In the genomic region with DNA sequence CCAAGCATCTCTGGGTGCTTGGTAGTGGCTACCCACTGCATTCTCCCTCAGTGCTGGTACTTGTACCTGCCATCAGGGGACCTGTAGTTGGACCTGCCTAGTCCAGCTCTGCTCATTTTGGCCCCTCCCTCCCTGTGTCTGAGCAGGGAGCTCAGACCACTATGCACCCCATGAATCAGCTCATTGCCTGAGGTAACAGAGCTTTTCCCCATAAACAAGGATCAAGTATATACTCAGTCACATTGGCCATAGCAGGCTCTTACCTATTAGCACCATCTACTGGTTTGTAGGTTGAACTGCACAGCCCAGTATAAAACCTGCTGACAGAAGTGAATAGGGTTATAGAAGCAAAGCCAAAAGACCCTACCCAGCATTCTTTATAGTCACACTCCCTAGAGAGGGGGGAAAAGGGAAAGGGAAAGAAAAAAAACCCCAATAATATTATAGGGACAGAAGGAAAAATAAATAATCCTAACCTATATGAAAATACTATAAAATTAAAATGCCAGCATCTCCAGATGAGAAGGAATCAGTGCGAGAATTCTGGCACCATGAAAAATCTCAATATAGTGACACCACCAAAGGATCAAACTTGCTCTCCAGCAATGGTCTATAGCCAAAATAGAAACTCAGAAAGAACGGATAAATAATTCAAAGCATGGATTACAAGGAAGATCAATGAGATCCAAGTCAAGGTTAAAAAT, we compare ENCODE assay signal across 9 cellular contexts. TPM values are rescaled to one million over a fixed set of nuclear protein-coding genes. Genes with fewer than 3 reads are reported as not detected.
DNase-seq lines count a peak whose midpoint lies in the region; ATAC-seq and TF ChIP-seq lines count a peak whose summit lies in the region.
"Had no signal": no experiment of that assay in that cellular context is flagged by ENCODE, and none has a peak within 500 bp of the region (broad histone marks: within the 10 kb centered on the region; RNA-seq: fewer than 3 reads in every experiment).

No MANE protein-coding gene starts in this region.

- no peaks in the 10 kb centered on the region for H3K27me3 Mint-ChIP-seq in WTC11 (ENCODE audit: low read depth)

- H3K9ac ChIP-seq in fibroblast of lung (ENCODE audit: insufficient read depth, low read length), result no peak overlapping the region
- H3K9ac ChIP-seq: BLaER1 treated with 17β-estradiol and CSF1 and Interleukin-3, amounts not matched to agents 10 nM and 100 nM had no signal

- H3K4me3 ChIP-seq in fibroblast of lung (replicated peaks in 1 of 4; ENCODE audit: control extremely low read depth in 1 of 4, insufficient read depth in 1 of 4, low read depth in 3 of 4, low read length in 4 of 4), result no peak overlapping the region
- H3K4me3 ChIP-seq: BLaER1 treated with 17β-estradiol and CSF1 and Interleukin-3, amounts not matched to agents 10 nM and 100 nM had no signal

- no peaks in the 10 kb centered on the region for H4K20me1 ChIP-seq in fibroblast of lung (ENCODE audit: control insufficient read depth, extremely low read depth, insufficient read depth, low read length)
- H4K20me1 ChIP-seq: BLaER1 treated with 17β-estradiol and CSF1 and Interleukin-3, amounts not matched to agents 10 nM and 100 nM had no signal

- peaks cover 2% of the 10 kb centered on the region for H3K4me1 ChIP-seq in fibroblast of lung (ENCODE audit: control insufficient read depth, extremely low read depth, insufficient read depth, low read length)

- no peaks in the 10 kb centered on the region for H3K4me1 Mint-ChIP-seq in WTC11

- DNase-seq in NCI-H1092 treated with DMSO at 0.1 percent for 48 hours (lab: John Stamatoyannopoulos, UW), result peak; percentile 7
- DNase-seq in NCI-H1092 (lab: John Stamatoyannopoulos, UW), result no peak
- peak; percentile 53 for DNase-seq in NCI-H1694 (lab: John Stamatoyannopoulos, UW)
- DNase-seq in WTC11 (ENCODE audit: low spot score), result no peak
- DNase-seq in fibroblast of lung (ENCODE audit: low read depth in 2 of 2), result peak; percentile 46 to 73
- DNase-seq in non-pigmented ciliary epithelial cell (ENCODE audit: low read depth), result peak; percentile 15
- no peak for DNase-seq in posterior vena cava (ENCODE audit: low spot score)

- no peak overlapping the region for H3K4me2 ChIP-seq in fibroblast of lung (ENCODE audit: extremely low read depth, insufficient read depth, low read length)
- H3K4me2 ChIP-seq: BLaER1 treated with 17β-estradiol and CSF1 and Interleukin-3, amounts not matched to agents 10 nM and 100 nM had no signal

- H3K36me3 Mint-ChIP-seq in WTC11, result peaks cover 8% of the 10 kb centered on the region

- H3K27me3 ChIP-seq in fibroblast of lung (ENCODE audit: control insufficient read depth, insufficient read depth, low read length), result no peaks in the 10 kb centered on the region
- H3K27me3 ChIP-seq: BLaER1 treated with 17β-estradiol and CSF1 and Interleukin-3, amounts not matched to agents 10 nM and 100 nM had no signal

- H3K4me3 Mint-ChIP-seq in WTC11, result no peak overlapping the region

- no peaks in the 10 kb centered on the region for H3K9me3 ChIP-seq in fibroblast of lung (ENCODE audit: control insufficient read depth, insufficient read depth, low read depth, low read length)

- no peak overlapping the region for H2AFZ ChIP-seq in fibroblast of lung (ENCODE audit: low read length)

- POLR2A ChIA-PET in WTC11 (lab: Charles Lee), result no interaction called here

- CTCF ChIA-PET in WTC11 (lab: Charles Lee), result interaction anchor here (0.6 to 1.7 kb wide), 14 partner anchors 12 to 400 kb away, joined by 3 to 26 read pairs (median 4); partner anchors contain the start of genes CASP10 and ORC2

- no peak overlapping the region for H3K27ac Mint-ChIP-seq in WTC11

- peaks cover 29% of the 10 kb centered on the region for H3K9me3 Mint-ChIP-seq in WTC11

- H3K36me3 ChIP-seq in fibroblast of lung (ENCODE audit: control insufficient read depth, insufficient read depth, low read length), result no peaks in the 10 kb centered on the region

- TF ChIP-seq CTCF in WTC11 (IDR thresholded peaks at IDR 0.05) (peak; percentile 72), fibroblast of lung (conservative IDR thresholded peaks at IDR 0.05 in 1 of 2, IDR thresholded peaks at IDR 0.05 in 1 of 2; ENCODE audit: low read depth in 1 of 2, low read length in 2 of 2) (peak; percentile 87 to 92)

- H3K27ac ChIP-seq in fibroblast of lung (ENCODE audit: insufficient read depth, low read length), result no peak overlapping the region
- H3K27ac ChIP-seq: BLaER1 treated with 17β-estradiol and CSF1 and Interleukin-3, amounts not matched to agents 10 nM and 100 nM had no signal

- intact Hi-C loops in posterior vena cava (cut with DNase I), result loop anchor here (10.0 kb wide), 2 partner anchors 119 to 129 kb away; no protein-coding TSS in a partner anchor

- H3K79me2 ChIP-seq in fibroblast of lung (ENCODE audit: control insufficient read depth, insufficient read depth, low read length), result no peaks in the 10 kb centered on the region

- ATAC-seq in GM21717 (IDR thresholded peaks at IDR 0.05; ENCODE audit: unreplicated experiment) (peak; percentile 63), WTC11 (peak; percentile 99)

TF ChIP-seq in WTC11, 78 proteins besides CTCF, POLR2A, EP300 and RAD21:
- TF ChIP-seq SMAD3 (CRISPR knock-in tag; IDR thresholded peaks at IDR 0.05; ENCODE audit: borderline replicate concordance), result no peak
- TF ChIP-seq RELA (CRISPR knock-in tag; IDR thresholded peaks at IDR 0.05; ENCODE audit: borderline replicate concordance), result no peak
- TF ChIP-seq E2F5 (CRISPR knock-in tag; IDR thresholded peaks at IDR 0.05), result no peak
- TF ChIP-seq, protein P1, sequence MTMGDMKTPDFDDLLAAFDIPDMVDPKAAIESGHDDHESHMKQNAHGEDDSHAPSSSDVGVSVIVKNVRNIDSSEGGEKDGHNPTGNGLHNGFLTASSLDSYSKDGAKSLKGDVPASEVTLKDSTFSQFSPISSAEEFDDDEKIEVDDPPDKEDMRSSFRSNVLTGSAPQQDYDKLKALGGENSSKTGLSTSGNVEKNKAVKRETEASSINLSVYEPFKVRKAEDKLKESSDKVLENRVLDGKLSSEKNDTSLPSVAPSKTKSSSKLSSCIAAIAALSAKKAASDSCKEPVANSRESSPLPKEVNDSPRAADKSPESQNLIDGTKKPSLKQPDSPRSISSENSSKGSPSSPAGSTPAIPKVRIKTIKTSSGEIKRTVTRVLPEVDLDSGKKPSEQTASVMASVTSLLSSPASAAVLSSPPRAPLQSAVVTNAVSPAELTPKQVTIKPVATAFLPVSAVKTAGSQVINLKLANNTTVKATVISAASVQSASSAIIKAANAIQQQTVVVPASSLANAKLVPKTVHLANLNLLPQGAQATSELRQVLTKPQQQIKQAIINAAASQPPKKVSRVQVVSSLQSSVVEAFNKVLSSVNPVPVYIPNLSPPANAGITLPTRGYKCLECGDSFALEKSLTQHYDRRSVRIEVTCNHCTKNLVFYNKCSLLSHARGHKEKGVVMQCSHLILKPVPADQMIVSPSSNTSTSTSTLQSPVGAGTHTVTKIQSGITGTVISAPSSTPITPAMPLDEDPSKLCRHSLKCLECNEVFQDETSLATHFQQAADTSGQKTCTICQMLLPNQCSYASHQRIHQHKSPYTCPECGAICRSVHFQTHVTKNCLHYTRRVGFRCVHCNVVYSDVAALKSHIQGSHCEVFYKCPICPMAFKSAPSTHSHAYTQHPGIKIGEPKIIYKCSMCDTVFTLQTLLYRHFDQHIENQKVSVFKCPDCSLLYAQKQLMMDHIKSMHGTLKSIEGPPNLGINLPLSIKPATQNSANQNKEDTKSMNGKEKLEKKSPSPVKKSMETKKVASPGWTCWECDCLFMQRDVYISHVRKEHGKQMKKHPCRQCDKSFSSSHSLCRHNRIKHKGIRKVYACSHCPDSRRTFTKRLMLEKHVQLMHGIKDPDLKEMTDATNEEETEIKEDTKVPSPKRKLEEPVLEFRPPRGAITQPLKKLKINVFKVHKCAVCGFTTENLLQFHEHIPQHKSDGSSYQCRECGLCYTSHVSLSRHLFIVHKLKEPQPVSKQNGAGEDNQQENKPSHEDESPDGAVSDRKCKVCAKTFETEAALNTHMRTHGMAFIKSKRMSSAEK (CRISPR knock-in tag; IDR thresholded peaks at IDR 0.05; ENCODE audit: borderline replicate concordance), result no peak
- TF ChIP-seq GTF2I (CRISPR knock-in tag; conservative IDR thresholded peaks at IDR 0.05), result no peak
- TF ChIP-seq SMAD4 (CRISPR knock-in tag; IDR thresholded peaks at IDR 0.05), result no peak
- no peak for TF ChIP-seq ZSCAN18 (CRISPR knock-in tag; IDR thresholded peaks at IDR 0.05)
- TF ChIP-seq ZNF396 (CRISPR knock-in tag; IDR thresholded peaks at IDR 0.05; ENCODE audit: borderline replicate concordance), result no peak
- TF ChIP-seq ZNF138 (CRISPR knock-in tag; conservative IDR thresholded peaks at IDR 0.05), result no peak

RNA-seq across cellular contexts. Expression of gene FLACC1, which starts 6.9 kb away (rescaled TPM):
- total RNA-seq in WTC11 (2021), result 0.17 to 0.62 TPM (median 0.23 TPM) in 3 replicates
- 1.0 and 1.3 TPM in 2 replicates for total RNA-seq in fibroblast of lung
- polyA plus RNA-seq in fibroblast of lung, result 0.27 and 0.56 TPM in 2 replicates
- 0.29 and 0.70 TPM in 2 replicates for polyA plus RNA-seq in fibroblast of lung (2012)
- polyA minus RNA-seq in fibroblast of lung (ENCODE audit: low replicate concordance), result not detected in 2 replicates
- total RNA-seq in posterior vena cava, result 1 to 10 TPM; 2.4 to 4.3 TPM

Comparison
In these comparisons a context has a peak if more than half of its experiments do, and no peak if none do; other contexts are left out.
1. DNase-seq: peak in NCI-H1092 treated with DMSO at 0.1 percent for 48 hours (single experiment), NCI-H1694 (single experiment), fibroblast of lung (2 of 2) and non-pigmented ciliary epithelial cell (single experiment); none in NCI-H1092 (single experiment), WTC11 (single experiment) and posterior vena cava (single experiment).